In genomic region chr2:142935563-142936089, GRCh38 we compare ENCODE assay signal across 29 cellular contexts. TPM values are rescaled to one million over a fixed set of nuclear protein-coding genes. Genes with fewer than 3 reads are reported as not detected.
DNase-seq lines count a peak whose midpoint lies in the region; ATAC-seq, FAIRE-seq and TF ChIP-seq lines count a peak whose summit lies in the region.
"Had no signal": no experiment of that assay in that cellular context is flagged by ENCODE, and none has a peak within 500 bp of the region (broad histone marks: within the 10 kb centered on the region; RNA-seq: fewer than 3 reads in every experiment).

No MANE protein-coding gene starts in this region.

- CTCF ChIA-PET in MCF 10A (lab: Yijun Ruan, JAX) = interaction anchor here (0.6 to 0.8 kb wide), 2 partner anchors 15 to 347 kb away, joined by 3 to 5 read pairs; no protein-coding TSS in a partner anchor

- H3K27ac Mint-ChIP-seq in MCF 10A (ENCODE audit: low read depth, unreplicated experiment) = peak overlapping the region; percentile 59
- H3K27ac Mint-ChIP-seq in CD14-positive monocyte = peak overlapping the region in 4 of 7 donors; percentile 1 to 68 (median 55)
- peak overlapping the region in 2 of 3 donors; percentile 81 to 88 for H3K27ac Mint-ChIP-seq in IgD-negative memory B cell
- H3K27ac Mint-ChIP-seq: B cell; CD4-positive, alpha-beta memory T cell; CD4-positive, CD25-positive, alpha-beta regulatory T cell had no signal

- H3K4me1 ChIP-seq in breast epithelium (no peaks in the 10 kb centered on the region), esophagus muscularis mucosa (no peaks in the 10 kb centered on the region)
- H3K4me1 ChIP-seq: BLaER1 treated with 17β-estradiol and CSF1 and Interleukin-3, amounts not matched to agents 10 nM and 100 nM had no signal

- no peaks in the 10 kb centered on the region for H3K27me3 Mint-ChIP-seq in MCF 10A (ENCODE audit: insufficient read depth, unreplicated experiment)
- peaks cover 0 to 1% (median 0%) of the 10 kb centered on the region in 3 donors for H3K27me3 Mint-ChIP-seq in CD14-positive monocyte (ENCODE audit: low read depth in 3 of 3)
- no peaks in the 10 kb centered on the region for H3K27me3 Mint-ChIP-seq in IgD-negative memory B cell
- H3K27me3 Mint-ChIP-seq: B cell had no signal

- WGBS in esophagus muscularis mucosa = 94% methylated on average over 10 of the region's 10 CpGs

- no peak for ATAC-seq in HG02852 (IDR thresholded peaks at IDR 0.05; ENCODE audit: unreplicated experiment)
- ATAC-seq: GM12878 had no signal

- H3K27ac ChIP-seq in breast epithelium (no peak overlapping the region), esophagus muscularis mucosa (replicated peaks in 1 of 4) (no peak overlapping the region)
- H3K27ac ChIP-seq: 22Rv1; A549; BLaER1 treated with 17β-estradiol and CSF1 and Interleukin-3, amounts not matched to agents 10 nM and 100 nM; C4-2B had no signal

- POLR2A ChIA-PET in MCF 10A (lab: Yijun Ruan, JAX) = no interaction called here

- H3K36me3 ChIP-seq in breast epithelium (no peaks in the 10 kb centered on the region), esophagus muscularis mucosa (no peaks in the 10 kb centered on the region)

- no peak for FAIRE-seq in GM19239 (lab: Jason Lieb, UNC)
- FAIRE-seq: A549, GM12878, GM12892, GM18507 had no signal

- H3K4me1 Mint-ChIP-seq in MCF 10A (ENCODE audit: insufficient read depth, unreplicated experiment) (peaks cover 18% of the 10 kb centered on the region), CD14-positive monocyte (no peaks in the 10 kb centered on the region), IgD-negative memory B cell (peaks cover 11 to 12% (median 11%) of the 10 kb centered on the region in 3 donors)
- H3K4me1 Mint-ChIP-seq: CD4-positive, CD25-positive, alpha-beta regulatory T cell; CD8-positive, alpha-beta memory T cell had no signal

- DNase-seq in MCF 10A (ENCODE audit: unreplicated experiment) (no peak), breast epithelium (ENCODE audit: low spot score in 2 of 2) (no peak), CD14-positive monocyte (ENCODE audit: low spot score) (no peak), esophagus muscularis mucosa (ENCODE audit: extremely low spot score) (peak; percentile 55), GM19239 (ENCODE audit: insufficient read length, low spot score) (no peak), D341Med (ENCODE audit: low spot score) (no peak)
- DNase-seq: AML-193; CD4-positive, alpha-beta memory T cell; CD4-positive, CD25-positive, alpha-beta regulatory T cell; CD8-positive, alpha-beta memory T cell; COR-L47; DMS 273 treated with DMSO at 0.1 percent for 48 hours; DMS153; DMS53; DMS79; DND-41; EL; GDM1 had no signal

- H3K4me3 Mint-ChIP-seq in MCF 10A (ENCODE audit: unreplicated experiment) (peak overlapping the region; percentile 4), CD14-positive monocyte (no peak overlapping the region), IgD-negative memory B cell (no peak overlapping the region)
- H3K4me3 Mint-ChIP-seq: B cell; CD4-positive, CD25-positive, alpha-beta regulatory T cell; CD8-positive, alpha-beta memory T cell had no signal

- H3K9me3 ChIP-seq in breast epithelium = no peaks in the 10 kb centered on the region
- no peaks in the 10 kb centered on the region for H3K9me3 ChIP-seq in esophagus muscularis mucosa
- H3K9me3 ChIP-seq: A549 had no signal

- H3K27me3 ChIP-seq in breast epithelium (no peaks in the 10 kb centered on the region), esophagus muscularis mucosa (no peaks in the 10 kb centered on the region)
- H3K27me3 ChIP-seq: BLaER1 treated with 17β-estradiol and CSF1 and Interleukin-3, amounts not matched to agents 10 nM and 100 nM had no signal

- H3K4me3 ChIP-seq in breast epithelium (no peak overlapping the region), esophagus muscularis mucosa (no peak overlapping the region)
- H3K4me3 ChIP-seq: A549; BLaER1 treated with 17β-estradiol and CSF1 and Interleukin-3, amounts not matched to agents 10 nM and 100 nM; GM12878 had no signal

- TF ChIP-seq EP300 in esophagus muscularis mucosa (IDR thresholded peaks at IDR 0.05) = no peak

- TF ChIP-seq POLR2A in breast epithelium (IDR thresholded peaks at IDR 0.05) (no peak), esophagus muscularis mucosa (IDR thresholded peaks at IDR 0.05; ENCODE audit: low read depth) (no peak)

- TF ChIP-seq CTCF in MCF 10A (IDR thresholded peaks at IDR 0.05; ENCODE audit: unreplicated experiment) (no peak), breast epithelium (IDR thresholded peaks at IDR 0.05) (no peak), CD14-positive monocyte (IDR thresholded peaks at IDR 0.05) (no peak), esophagus muscularis mucosa (IDR thresholded peaks at IDR 0.05) (no peak)

- BruUV-seq in MCF 10A (replicated peaks; lab: Mats Ljungman, UMichigan) = no TSS peak

- H3K36me3 Mint-ChIP-seq in MCF 10A (ENCODE audit: insufficient read depth, unreplicated experiment) (peaks cover 25% of the 10 kb centered on the region), CD14-positive monocyte (peaks cover 15 to 38% of the 10 kb centered on the region in 2 donors), IgD-negative memory B cell (peaks cover 5% of the 10 kb centered on the region)
- H3K36me3 Mint-ChIP-seq: CD4-positive, alpha-beta memory T cell; CD4-positive, CD25-positive, alpha-beta regulatory T cell; CD8-positive, alpha-beta memory T cell had no signal

- intact Hi-C loops in MCF 10A (cut with micrococcal nuclease) (no loop called here), breast epithelium (cut with DNase I; ENCODE audit: low total_unique reads) (no loop called here), CD14-positive monocyte (cut with micrococcal nuclease) (no loop called here), esophagus muscularis mucosa (cut with DNase I) (no loop called here)

- H3K9me3 Mint-ChIP-seq in MCF 10A (ENCODE audit: unreplicated experiment) (no peaks in the 10 kb centered on the region), CD14-positive monocyte (peaks cover 0 to 5% (median 1%) of the 10 kb centered on the region in 7 donors), IgD-negative memory B cell (no peaks in the 10 kb centered on the region)
- H3K9me3 Mint-ChIP-seq: CD4-positive, alpha-beta memory T cell; CD8-positive, alpha-beta memory T cell had no signal

RNA-seq across cellular contexts. Expression of gene KYNU, which starts 58.2 kb away (rescaled TPM):
- total RNA-seq in MCF 10A (2022) (143 and 160 TPM in 2 replicates), breast epithelium (10 to 100 TPM in 2 of 3 donors, 1 to 10 TPM in 1; 6.9 to 13.1 (median 11.7) TPM), esophagus muscularis mucosa (1 to 10 TPM; 1.2 to 9.4 (median 3.9) TPM)
- polyA plus RNA-seq in CD14-positive monocyte (100 to 1,000 TPM; 131 to 132 TPM), IgD-negative memory B cell (59.5 TPM)
- total RNA-seq: CD4-positive, CD25-positive, alpha-beta regulatory T cell; G401 had no signal
- polyA plus RNA-seq: CD8-positive, alpha-beta memory T cell had no signal

Comparison
In these comparisons a context has a peak if more than half of its experiments do, and no peak if none do; other contexts are left out.
1. RNA of gene KYNU, which starts 58.2 kb away (total RNA-seq): 143 to 160 TPM in MCF 10A; 6.9 to 13.1 TPM in breast epithelium and 1.2 to 9.4 TPM in esophagus muscularis mucosa; every median in the first group is over 10 times any median in the second.
2. Peak in every context shown above with its lines, with median percentiles within 50 percentile points of each other: H3K27ac Mint-ChIP-seq.